ENCODE assay signal across 8 cellular contexts in the genomic region with DNA sequence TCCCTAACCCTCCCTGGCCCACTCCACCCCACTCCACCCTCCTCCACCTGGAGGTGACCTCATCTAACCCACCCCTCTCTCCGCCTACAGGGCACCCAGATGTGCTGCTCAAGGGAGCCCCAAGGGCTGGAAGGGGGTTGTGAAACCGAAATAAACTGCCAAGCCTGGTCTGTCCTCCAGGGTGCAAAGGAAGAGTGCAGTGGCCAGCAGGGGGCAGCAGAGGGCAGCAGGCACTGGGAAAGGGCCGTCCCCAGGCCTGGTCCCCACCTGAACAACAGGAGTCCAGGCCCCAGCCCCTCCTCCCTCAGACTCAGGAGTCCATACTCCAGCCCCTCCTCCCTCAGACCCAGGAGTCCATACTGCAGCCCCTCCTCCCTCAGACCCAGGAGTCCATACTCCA. TPM values are rescaled to one million over a fixed set of nuclear protein-coding genes. Genes with fewer than 3 reads are reported as not detected.
DNase-seq lines count a peak whose midpoint lies in the region; ATAC-seq and TF ChIP-seq lines count a peak whose summit lies in the region.

No MANE protein-coding gene starts in this region.

- H3K36me3 ChIP-seq in BLaER1 treated with 17β-estradiol and CSF1 and Interleukin-3, amounts not matched to agents 10 nM and 100 nM = no peaks in the 10 kb centered on the region
- H3K36me3 ChIP-seq in uterus = no peaks in the 10 kb centered on the region

- no peaks in the 10 kb centered on the region for H4K20me1 ChIP-seq in BLaER1 treated with 17β-estradiol and CSF1 and Interleukin-3, amounts not matched to agents 10 nM and 100 nM

- peak; percentile 76 for ATAC-seq in GM19452 (IDR thresholded peaks at IDR 0.05; ENCODE audit: unreplicated experiment)

- peak overlapping the region in 9 of 11 experiments; percentile 37 to 69 (median 60); a peak in 16 of 22 replicates for H3K27ac ChIP-seq in BLaER1 treated with 17β-estradiol and CSF1 and Interleukin-3, amounts not matched to agents 10 nM and 100 nM
- H3K27ac ChIP-seq in uterus = no peak overlapping the region

- H3K4me3 ChIP-seq in BLaER1 treated with 17β-estradiol and CSF1 and Interleukin-3, amounts not matched to agents 10 nM and 100 nM = no peak overlapping the region
- H3K4me3 ChIP-seq in uterus = no peak overlapping the region

- peak overlapping the region; percentile 22 to 93 (median 68); a peak in 18 of 22 replicates for H3K4me2 ChIP-seq in BLaER1 treated with 17β-estradiol and CSF1 and Interleukin-3, amounts not matched to agents 10 nM and 100 nM

- DNase-seq in M059J (ENCODE audit: low read depth) = peak; percentile 75
- peak; percentile 74 for DNase-seq in SK-MEL-5 (ENCODE audit: low read depth, low spot score)
- peak; percentile 79 for DNase-seq in activated gamma-delta T cell treated with anti-CD3 and anti-CD28 coated beads, Interleukin-2, amount 50 U/mL, for 16 hours (ENCODE audit: low read depth)
- DNase-seq in glomerular visceral epithelial cell (ENCODE audit: extremely low spot score) = peak; percentile 79
- peak; percentile 38 to 95 (median 76) for DNase-seq in posterior cingulate gyrus
- peak; percentile 86 for DNase-seq in uterus

- peak overlapping the region in 5 of 11 experiments; percentile 23 to 52 (median 49); a peak in 7 of 22 replicates for H3K9ac ChIP-seq in BLaER1 treated with 17β-estradiol and CSF1 and Interleukin-3, amounts not matched to agents 10 nM and 100 nM

- H3K4me1 ChIP-seq in BLaER1 treated with 17β-estradiol and CSF1 and Interleukin-3, amounts not matched to agents 10 nM and 100 nM = peaks cover 20 to 64% (median 61%) of the 10 kb centered on the region in 10 experiments
- peaks cover 0 to 4% of the 10 kb centered on the region in 2 donors for H3K4me1 ChIP-seq in uterus

- no peaks in the 10 kb centered on the region for H3K9me3 ChIP-seq in BLaER1 treated with 17β-estradiol and CSF1 and Interleukin-3, amounts not matched to agents 10 nM and 100 nM (replicated peaks in 1 of 11)
- no peaks in the 10 kb centered on the region for H3K9me3 ChIP-seq in uterus

- intact Hi-C loops in posterior cingulate gyrus (cut with DNase I) = loop anchor here (2.0 kb wide), 1 partner anchor 44 kb away; no protein-coding TSS in a partner anchor
- intact Hi-C loops in uterus (cut with DNase I; ENCODE audit: low total_unique reads) = loop anchor here (5.0 kb wide), 1 partner anchor 42 kb away; no protein-coding TSS in a partner anchor

- in situ Hi-C loops in SK-MEL-5 (cut with HindIII; ENCODE audit: low pct_unique_long_range_greater_than_20kb, low sequenced_read_pairs) = no loop called here

- peak; percentile 93 to 98 (median 95) for TF ChIP-seq CTCF in uterus (IDR thresholded peaks at IDR 0.05)

- no peak for TF ChIP-seq POLR2A in uterus (IDR thresholded peaks at IDR 0.05)

- no peaks in the 10 kb centered on the region for H3K27me3 ChIP-seq in BLaER1 treated with 17β-estradiol and CSF1 and Interleukin-3, amounts not matched to agents 10 nM and 100 nM
- H3K27me3 ChIP-seq in uterus = no peaks in the 10 kb centered on the region

RNA-seq across cellular contexts. Expression of a gene that starts 8.4 kb away (rescaled TPM):
- total RNA-seq in M059J (2014; rRNA removed; shearing (Covaris generic)) = 23.3 and 49.5 TPM in 2 replicates
- 1.1 and 2.1 TPM in 2 replicates for total RNA-seq in SK-MEL-5 (2014; rRNA removed; shearing (Covaris generic))
- 10.1 and 11.4 TPM in 2 replicates for polyA plus RNA-seq in SK-MEL-5 (2015; cell fraction: cytosol; rRNA removed)
- polyA plus RNA-seq in SK-MEL-5 (2015; cell fraction: nucleus; rRNA removed) = 5.0 and 6.3 TPM in 2 replicates
- 100 to 1,000 TPM in 2 of 4 donors, 10 to 100 TPM in 1, 1 to 10 TPM in 1; 3.8 to 171 (median 111) TPM for total RNA-seq in uterus

RNA-seq across cellular contexts. Expression of a gene that starts 22.8 kb away (rescaled TPM):
- not detected in 2 replicates for total RNA-seq in M059J (2014; rRNA removed; shearing (Covaris generic))
- not detected in 2 replicates for total RNA-seq in SK-MEL-5 (2014; rRNA removed; shearing (Covaris generic))
- not detected in 2 replicates for polyA plus RNA-seq in SK-MEL-5 (2015; cell fraction: cytosol; rRNA removed)
- polyA plus RNA-seq in SK-MEL-5 (2015; cell fraction: nucleus; rRNA removed) = not detected in 2 replicates
- total RNA-seq in uterus = 1 to 10 TPM in 1 of 4 donors, under 1 TPM in 1, not detected in 2; 0.29 to 5.8 TPM

RNA-seq across cellular contexts. Expression of a gene that starts 45.6 kb away (rescaled TPM):
- 136 and 161 TPM in 2 replicates for total RNA-seq in M059J (2014; rRNA removed; shearing (Covaris generic))
- total RNA-seq in SK-MEL-5 (2014; rRNA removed; shearing (Covaris generic)) = 27.3 and 32.6 TPM in 2 replicates
- 55.9 and 71.3 TPM in 2 replicates for polyA plus RNA-seq in SK-MEL-5 (2015; cell fraction: cytosol; rRNA removed)
- polyA plus RNA-seq in SK-MEL-5 (2015; cell fraction: nucleus; rRNA removed) = 9.5 and 10.5 TPM in 2 replicates
- 100 to 1,000 TPM in 2 of 4 donors, 10 to 100 TPM in 2; 14.1 to 106 (median 86.1) TPM for total RNA-seq in uterus

RNA-seq across cellular contexts. Expression of a gene that starts 52.0 kb away (rescaled TPM):
- total RNA-seq in M059J (2014; rRNA removed; shearing (Covaris generic)) = 6.8 and 21.6 TPM in 2 replicates
- 2.7 and 3.7 TPM in 2 replicates for total RNA-seq in SK-MEL-5 (2014; rRNA removed; shearing (Covaris generic))
- 40.6 and 50.8 TPM in 2 replicates for polyA plus RNA-seq in SK-MEL-5 (2015; cell fraction: cytosol; rRNA removed)
- polyA plus RNA-seq in SK-MEL-5 (2015; cell fraction: nucleus; rRNA removed) = 32.8 and 68.9 TPM in 2 replicates
- 10 to 100 TPM in 2 of 4 donors, 1 to 10 TPM in 2; 3.2 to 58.8 (median 11.9) TPM for total RNA-seq in uterus

Comparison
In these comparisons a context has a peak if more than half of its experiments do, and no peak if none do; other contexts are left out.
1. H3K27ac ChIP-seq: peak in BLaER1 treated with 17β-estradiol and CSF1 and Interleukin-3, amounts not matched to agents 10 nM and 100 nM (9 of 11); none in uterus (0 of 2).
2. Peak in every context shown above with its lines, with median percentiles within 50 percentile points of each other: DNase-seq.